8 cellular contexts compared by ENCODE assay signal in the genomic region with DNA sequence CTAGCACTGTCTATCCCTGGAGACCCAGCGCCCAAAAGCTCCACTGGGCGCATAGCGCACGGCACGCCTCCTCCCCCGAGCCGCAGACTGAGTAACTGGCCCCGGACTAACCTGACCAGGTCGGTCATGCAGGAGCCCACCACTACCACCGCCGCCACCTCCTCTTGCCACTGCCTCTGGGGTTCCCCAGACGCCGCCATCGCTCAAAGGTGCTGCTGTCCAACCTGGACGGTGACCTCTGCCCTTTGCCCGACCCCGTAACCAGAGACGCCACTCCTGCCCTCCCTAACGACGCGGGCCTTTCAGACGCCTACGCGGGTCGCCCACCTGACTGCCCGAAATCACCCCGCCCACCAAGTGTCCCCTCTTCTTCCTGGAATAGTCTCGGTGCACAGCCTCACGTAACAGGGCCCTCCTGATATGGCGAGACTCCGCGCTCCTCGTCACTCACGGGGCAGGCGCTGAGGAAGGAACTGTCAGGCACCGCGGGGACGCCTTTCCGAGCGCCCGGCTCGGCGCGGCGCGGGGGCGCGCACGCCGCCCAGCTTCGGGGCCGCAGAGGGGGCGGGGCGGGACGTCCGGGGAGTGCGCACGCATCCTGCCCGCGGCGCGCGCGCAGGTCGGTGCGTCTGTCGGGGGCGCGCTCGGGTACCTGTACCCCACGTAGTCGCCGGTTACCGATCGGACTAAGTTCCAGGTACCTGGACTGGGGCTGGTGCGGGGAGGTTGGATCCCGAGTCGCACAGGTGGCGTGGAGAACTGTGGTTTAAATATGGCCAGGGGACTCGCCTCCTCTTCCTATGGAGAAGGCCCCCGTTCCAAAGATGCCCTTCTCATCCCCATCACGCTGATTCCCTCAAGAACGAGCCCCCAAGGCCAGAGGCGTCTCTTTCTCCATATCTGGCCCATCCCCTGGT. TPM values are rescaled to one million over a fixed set of nuclear protein-coding genes. Genes with fewer than 3 reads are reported as not detected.
A peak's percentile ranks its signal among the peaks of the same experiment; 100 is the strongest.
DNase-seq lines count a peak whose midpoint lies in the region; ATAC-seq, FAIRE-seq and TF ChIP-seq lines count a peak whose summit lies in the region.

A gene (plus strand): TSS at position 584 of the 917 bp plus-strand sequence. CDS start 3,828 bp downstream, outside the sequence.
A gene (minus strand): TSS at position 242 of the 917 bp plus-strand sequence. CDS start 42 bp downstream, at position 200.

- H4K20me1 ChIP-seq in keratinocyte (ENCODE audit: control insufficient read depth, extremely low read depth, insufficient read depth, low read length), result no peaks in the 10 kb centered on the region

- no peaks in the 10 kb centered on the region for H3K36me3 ChIP-seq in keratinocyte (ENCODE audit: control insufficient read depth in 2 of 2, extremely low read depth in 1 of 2, insufficient read depth in 2 of 2, low read length in 2 of 2)

- no peaks in the 10 kb centered on the region for H3K27me3 ChIP-seq in keratinocyte (ENCODE audit: control insufficient read depth, extremely low read depth, insufficient read depth, low read length)

- H3K79me2 ChIP-seq in keratinocyte (ENCODE audit: control insufficient read depth, insufficient read depth, low read length), result peaks cover 6% of the 10 kb centered on the region

- H3K4me1 ChIP-seq in keratinocyte (ENCODE audit: control insufficient read depth, extremely low read depth, insufficient read depth, low read length), result peaks cover 23% of the 10 kb centered on the region

- dilution Hi-C loops in keratinocyte (cut with MboI; ENCODE audit: extremely low pct_ligation_motif_present, low sequenced_read_pairs), result no loop called here

- H3K4me3 ChIP-seq in keratinocyte (ENCODE audit: control insufficient read depth in 2 of 3, extremely low read depth in 1 of 3, insufficient read depth in 2 of 3, low read depth in 1 of 3, low read length in 3 of 3), result peak within 1 kb of the TSS; percentile 79 to 90 (median 83)

- peak within 1 kb of the TSS; percentile 93 for H3K27ac ChIP-seq in keratinocyte (ENCODE audit: control insufficient read depth, insufficient read depth, low read length)

- peak within 1 kb of the TSS; percentile 92 for H3K4me2 ChIP-seq in keratinocyte (ENCODE audit: control insufficient read depth, extremely low read depth, insufficient read depth, low read depth, low read length)

- TF ChIP-seq CTCF in keratinocyte (optimal IDR thresholded peaks at IDR 0.05 in 1 of 3, IDR thresholded peaks at IDR 0.05 in 1 of 3, conservative IDR thresholded peaks at IDR 0.05 in 1 of 3; ENCODE audit: extremely low read depth in 1 of 3, insufficient read depth in 2 of 3, low read length in 3 of 3), result peak in 1 of 3 experiments; percentile 1

- H3K9me3 ChIP-seq in keratinocyte (ENCODE audit: control insufficient read depth, low read depth, low read length), result no peaks in the 10 kb centered on the region

- H3K9ac ChIP-seq in keratinocyte (ENCODE audit: control insufficient read depth, extremely low read depth, insufficient read depth, low read length), result peak within 1 kb of the TSS; percentile 98

- peak; percentile 96 for DNase-seq in AG08396 (ENCODE audit: low spot score)
- peak; percentile 77 for DNase-seq in NCI-H226
- peak; percentile 74 for DNase-seq in activated CD4-positive, CD25-positive, alpha-beta regulatory T cell treated with anti-CD3 and anti-CD28 coated beads, Interleukin-2, amount 50 U/mL, for 16 hours (ENCODE audit: low read depth, low spot score)
- DNase-seq in central memory CD4-positive, alpha-beta T cell, result peak; percentile 93
- no peak for DNase-seq in keratinocyte (ENCODE audit: low read depth, low spot score)
- peak; percentile 89 to 91 for DNase-seq in stimulated activated CD4-positive, alpha-beta T cell treated with anti-CD3 and anti-CD28 coated beads, Interleukin-15, amount 100 ng/mL, for 1 hour (ENCODE audit: low read depth in 1 of 2, low spot score in 1 of 2)

- peak; percentile 85 for ATAC-seq in GM19035 (IDR thresholded peaks at IDR 0.05; ENCODE audit: unreplicated experiment)
- ATAC-seq in HG03280 (IDR thresholded peaks at IDR 0.05; ENCODE audit: unreplicated experiment), result peak; percentile 68

- H2AFZ ChIP-seq in keratinocyte (ENCODE audit: control insufficient read depth, low read length), result peak within 1 kb of the TSS; percentile 95

- no peak for FAIRE-seq in keratinocyte (lab: Jason Lieb, UNC)

- H3K9me1 ChIP-seq in keratinocyte (ENCODE audit: control insufficient read depth, extremely low read depth, insufficient read depth, low read length), result no peaks in the 10 kb centered on the region

RNA-seq across cellular contexts. Expression of the first gene that starts in this region (rescaled TPM):
- 24.3 to 30.3 TPM (median 29.8 TPM) in 3 replicates for polyA plus RNA-seq in keratinocyte
- 5.8 TPM for polyA plus RNA-seq in keratinocyte (2011; ENCODE audit: low read depth)
- 29.7 and 48.3 TPM in 2 replicates for polyA plus RNA-seq in keratinocyte (2011; cell fraction: cytosol; rRNA removed)
- 29.3 and 30.2 TPM in 2 replicates for polyA plus RNA-seq in keratinocyte (2011; cell fraction: nucleus; rRNA removed)
- polyA plus RNA-seq in keratinocyte (2012; ENCODE audit: low replicate concordance), result 28.1 and 29.8 TPM in 2 replicates
- polyA minus RNA-seq in keratinocyte, result 16.4 to 31.4 TPM (median 28.3 TPM) in 3 replicates
- polyA minus RNA-seq in keratinocyte (2011; cell fraction: cytosol; rRNA and poly(A)+ RNA removed), result 17.6 TPM
- polyA minus RNA-seq in keratinocyte (2011; cell fraction: nucleus; rRNA and poly(A)+ RNA removed), result 20.4 and 55.5 TPM in 2 replicates

RNA-seq across cellular contexts. Expression of the second gene that starts in this region (rescaled TPM):
- 1.5 to 1.9 TPM (median 1.8 TPM) in 3 replicates for polyA plus RNA-seq in keratinocyte
- 0.31 TPM for polyA plus RNA-seq in keratinocyte (2011; ENCODE audit: low read depth)
- polyA plus RNA-seq in keratinocyte (2011; cell fraction: cytosol; rRNA removed), result 2.0 and 2.3 TPM in 2 replicates
- polyA plus RNA-seq in keratinocyte (2011; cell fraction: nucleus; rRNA removed), result 1.7 and 2.5 TPM in 2 replicates
- 1.4 and 1.6 TPM in 2 replicates for polyA plus RNA-seq in keratinocyte (2012; ENCODE audit: low replicate concordance)
- 0.30 to 2.2 TPM (median 1.1 TPM) in 3 replicates for polyA minus RNA-seq in keratinocyte
- not detected for polyA minus RNA-seq in keratinocyte (2011; cell fraction: cytosol; rRNA and poly(A)+ RNA removed)
- 1.4 and 1.7 TPM in 2 replicates for polyA minus RNA-seq in keratinocyte (2011; cell fraction: nucleus; rRNA and poly(A)+ RNA removed)
